Comparison of ENCODE assay signal across 30 cellular contexts in genomic region chr3:104554409-104554808, GRCh38.
"Had no signal": no experiment of that assay in that cellular context is flagged by ENCODE, and none has a peak within 500 bp of the region (broad histone marks: within the 10 kb centered on the region; RNA-seq: fewer than 3 reads in every experiment).

No MANE protein-coding gene starts in this region.

- H3K27me3 Mint-ChIP-seq: activated CD4-positive, alpha-beta T cell treated with anti-CD3 and anti-CD28 coated beads, Interleukin-2, amount 10 ng/mL, durations not matched to agents 7 days and 5 days had no signal

- H3K4me3 Mint-ChIP-seq: activated CD4-positive, alpha-beta memory T cell treated with anti-CD3 and anti-CD28 coated beads for 36 hours; activated CD4-positive, alpha-beta T cell treated with anti-CD3 and anti-CD28 coated beads, Interleukin-2, amount 10 ng/mL, durations not matched to agents 7 days and 5 days; activated naive CD4-positive, alpha-beta T cell treated with anti-CD3 and anti-CD28 coated beads, Interleukin-2, amount 50 U/mL, for 24 hours; activated naive CD8-positive, alpha-beta T cell treated with anti-CD3 and anti-CD28 coated beads, Interleukin-2, amount 10 ng/mL, durations not matched to agents 7 days and 5 days; activated T-cell treated with anti-CD3 and anti-CD28 coated beads, Interleukin-2, amount 50 U/mL, for 72 hours; brain had no signal

- H3K4me1 Mint-ChIP-seq: activated CD4-positive, alpha-beta T cell treated with anti-CD3 and anti-CD28 coated beads, Interleukin-2, amount 10 ng/mL, durations not matched to agents 7 days and 5 days; activated naive CD4-positive, alpha-beta T cell treated with anti-CD3 and anti-CD28 coated beads, Interleukin-2, amount 50 U/mL, for 24 hours; activated naive CD8-positive, alpha-beta T cell treated with anti-CD3 and anti-CD28 coated beads, Interleukin-2, amount 10 ng/mL, durations not matched to agents 7 days and 5 days; brain had no signal

- H3K36me3 Mint-ChIP-seq: activated CD4-positive, alpha-beta memory T cell treated with anti-CD3 and anti-CD28 coated beads for 36 hours; activated naive CD4-positive, alpha-beta T cell treated with anti-CD3 and anti-CD28 coated beads, Interleukin-2, amount 50 U/mL, for 24 hours; activated naive CD8-positive, alpha-beta T cell treated with anti-CD3 and anti-CD28 coated beads, Interleukin-2, amount 10 ng/mL, durations not matched to agents 7 days and 5 days; brain had no signal

- DNase-seq: activated CD4-positive, alpha-beta memory T cell treated with anti-CD3 and anti-CD28 coated beads for 36 hours; activated CD4-positive, alpha-beta T cell treated with anti-CD3 and anti-CD28 coated beads, Interleukin-2, amount 10 ng/mL, durations not matched to agents 7 days and 5 days; activated CD8-positive, alpha-beta memory T cell treated with anti-CD3 and anti-CD28 coated beads, Interleukin-2, amount 50 U/mL, for 4 hours; activated gamma-delta T cell; activated naive CD4-positive, alpha-beta T cell treated with Interleukin-2 at 50 U/mL for 16 hours; activated naive CD8-positive, alpha-beta T cell treated with anti-CD3 and anti-CD28 coated beads, Interleukin-2, amount 10 ng/mL, durations not matched to agents 7 days and 5 days; activated T-cell treated with anti-CD3 and anti-CD28 coated beads, Interleukin-2, amount 50 U/mL, for 72 hours; caudate nucleus; cerebellar nuclear complex; Karpas-422; KBM-7; MM.1S; MV-4-11; NCI-H1092; NCI-H1436 treated with DMSO at 0.1 percent for 48 hours; NCI-H1694 treated with DMSO at 0.1 percent for 48 hours; NCI-H2029; NCI-H345; NCI-H526; NCI-H748 treated with DMSO at 0.1 percent for 48 hours; NK-92 treated with Interleukin-12 subunit alpha and Interleukin-12 subunit beta, amount 100 ng/mL, for 24 hours; Right ventricle myocardium superior; SW 1271; T-helper 1 cell; T-helper 2 cell; T-helper 9 cell; WERI-Rb-1 had no signal

- H3K9me3 Mint-ChIP-seq: activated CD4-positive, alpha-beta memory T cell treated with anti-CD3 and anti-CD28 coated beads for 36 hours; activated CD4-positive, alpha-beta T cell treated with anti-CD3 and anti-CD28 coated beads, Interleukin-2, amount 10 ng/mL, durations not matched to agents 7 days and 5 days; activated naive CD4-positive, alpha-beta T cell treated with anti-CD3 and anti-CD28 coated beads, Interleukin-2, amount 50 U/mL, for 24 hours; activated naive CD8-positive, alpha-beta T cell treated with anti-CD3 and anti-CD28 coated beads, Interleukin-2, amount 10 ng/mL, durations not matched to agents 7 days and 5 days; activated T-helper 2 cell treated with anti-CD3 and anti-CD28 coated beads, Interferon-gamma antibody, Interleukin-2, Interleukin-4, amounts not matched to agents 10 μg/mL and 5 μg/mL and 100 μg/mL, durations not matched to agents 14 hours and 24 hours and 36 hours; brain had no signal

- H3K27ac ChIP-seq: WERI-Rb-1 had no signal

- H3K27ac Mint-ChIP-seq: activated CD4-positive, alpha-beta memory T cell treated with anti-CD3 and anti-CD28 coated beads for 36 hours; activated CD4-positive, alpha-beta T cell treated with anti-CD3 and anti-CD28 coated beads, Interleukin-2, amount 10 ng/mL, durations not matched to agents 7 days and 5 days; activated naive CD4-positive, alpha-beta T cell treated with anti-CD3 and anti-CD28 coated beads, Interleukin-2, amount 50 U/mL, for 24 hours; activated naive CD8-positive, alpha-beta T cell treated with anti-CD3 and anti-CD28 coated beads, Interleukin-2, amount 10 ng/mL, durations not matched to agents 7 days and 5 days; activated T-cell treated with anti-CD3 and anti-CD28 coated beads, Interleukin-2, amount 50 U/mL, for 72 hours; activated T-helper 2 cell treated with anti-CD3 and anti-CD28 coated beads, Interferon-gamma antibody, Interleukin-2, Interleukin-4, amounts not matched to agents 10 μg/mL and 5 μg/mL and 100 μg/mL, durations not matched to agents 14 hours and 24 hours and 36 hours; brain had no signal

- H3K36me3 ChIP-seq: WERI-Rb-1 had no signal
